ENCODE assay signal across 8 cellular contexts in the genomic region with DNA sequence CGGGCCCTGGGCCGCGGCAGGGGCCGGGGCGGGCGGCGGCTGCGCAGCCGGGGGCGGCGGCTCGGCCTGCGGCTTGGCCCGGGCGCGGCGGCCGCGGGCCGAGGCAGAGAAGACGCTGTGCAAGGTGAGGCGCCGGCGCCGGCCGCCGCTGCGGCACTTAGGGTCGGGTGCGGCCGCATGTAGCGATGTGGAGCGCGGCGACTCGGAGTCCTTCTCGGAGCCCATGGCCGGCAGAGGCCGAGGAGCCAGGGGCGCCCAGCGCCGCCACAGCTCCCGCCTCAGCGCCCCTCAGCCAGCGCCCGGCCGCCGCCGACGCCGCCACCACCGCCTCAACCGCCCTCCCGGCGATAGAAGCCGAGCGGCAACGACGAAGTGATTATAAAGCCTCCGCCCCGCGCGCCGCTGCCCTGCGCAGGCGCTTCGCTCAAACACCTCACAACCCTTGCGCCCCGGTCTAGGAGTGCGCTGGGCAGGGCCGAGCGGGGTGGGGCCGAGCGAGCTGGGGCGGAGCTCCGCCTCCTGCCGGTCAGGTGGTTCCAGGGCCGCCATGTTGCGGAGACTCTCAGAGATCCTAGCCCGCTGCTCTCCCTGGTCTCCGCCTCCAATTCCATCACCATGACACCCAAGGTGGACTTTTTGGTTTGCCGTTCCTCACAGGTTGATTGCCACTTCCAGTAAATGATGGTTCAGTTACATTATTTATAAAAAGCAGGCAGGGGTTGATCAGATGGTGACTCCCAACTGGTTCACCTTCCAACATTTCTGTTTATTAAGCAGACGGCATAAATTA. TPM values are rescaled to one million over a fixed set of nuclear protein-coding genes. Genes with fewer than 3 reads are reported as not detected.
DNase-seq lines count a peak whose midpoint lies in the region; TF ChIP-seq lines count a peak whose summit lies in the region.

RNF19B (minus strand) TSS at position 349 of the 790 bp plus-strand sequence; CDS start at position 225, 124 bp downstream.

- no peaks in the 10 kb centered on the region for H3K27me3 ChIP-seq in suprapubic skin

- peak within 1 kb of the TSS; percentile 88 for H3K27ac Mint-ChIP-seq in activated naive CD4-positive, alpha-beta T cell treated with anti-CD3 and anti-CD28 coated beads, Interleukin-2, amount 10 ng/mL, durations not matched to agents 7 days and 5 days

- CTCF ChIA-PET in activated naive CD4-positive, alpha-beta T cell treated with anti-CD3 and anti-CD28 coated beads, Interleukin-2, amount 10 ng/mL, durations not matched to agents 7 days and 5 days (lab: Charles Lee), result interaction anchor here (1.3 to 2.1 kb wide), 2 partner anchors 42 to 90 kb away, joined by 4 to 7 read pairs; no protein-coding TSS in a partner anchor

- 3% methylated on average over 34 of the region's 83 CpGs for WGBS in suprapubic skin

- H3K9me3 ChIP-seq in SK-N-MC (ENCODE audit: low read depth, low read length), result no peaks in the 10 kb centered on the region
- no peaks in the 10 kb centered on the region for H3K9me3 ChIP-seq in suprapubic skin

- no peak for TF ChIP-seq EP300 in suprapubic skin (IDR thresholded peaks at IDR 0.05)

- H3K36me3 Mint-ChIP-seq in activated naive CD4-positive, alpha-beta T cell treated with anti-CD3 and anti-CD28 coated beads, Interleukin-2, amount 10 ng/mL, durations not matched to agents 7 days and 5 days, result no peaks in the 10 kb centered on the region

- H3K9me3 Mint-ChIP-seq in activated naive CD4-positive, alpha-beta T cell treated with anti-CD3 and anti-CD28 coated beads, Interleukin-2, amount 10 ng/mL, durations not matched to agents 7 days and 5 days, result no peaks in the 10 kb centered on the region

- H3K36me3 ChIP-seq in SK-N-MC (ENCODE audit: insufficient read depth, low read length), result no peaks in the 10 kb centered on the region
- no peaks in the 10 kb centered on the region for H3K36me3 ChIP-seq in suprapubic skin

- H3K4me1 Mint-ChIP-seq in activated naive CD4-positive, alpha-beta T cell treated with anti-CD3 and anti-CD28 coated beads, Interleukin-2, amount 10 ng/mL, durations not matched to agents 7 days and 5 days, result peaks cover 37% of the 10 kb centered on the region

- H3K4me3 ChIP-seq in HFF-Myc (replicated peaks; ENCODE audit: low read depth, low read length) (peak within 1 kb of the TSS; percentile 64), NB4 (ENCODE audit: low read depth, low read length) (peak within 1 kb of the TSS; percentile 66), SK-N-MC (peak within 1 kb of the TSS; percentile 93), suprapubic skin (peak within 1 kb of the TSS; percentile 72)

- H3K27me3 Mint-ChIP-seq in activated naive CD4-positive, alpha-beta T cell treated with anti-CD3 and anti-CD28 coated beads, Interleukin-2, amount 10 ng/mL, durations not matched to agents 7 days and 5 days, result peaks cover 18% of the 10 kb centered on the region

- peak within 1 kb of the TSS; percentile 86 for H3K4me3 Mint-ChIP-seq in activated naive CD4-positive, alpha-beta T cell treated with anti-CD3 and anti-CD28 coated beads, Interleukin-2, amount 10 ng/mL, durations not matched to agents 7 days and 5 days

- TF ChIP-seq POLR2A in NB4 (IDR thresholded peaks at IDR 0.05; ENCODE audit: extremely low read depth, insufficient read length), result peak; percentile 97
- TF ChIP-seq POLR2A in suprapubic skin (IDR thresholded peaks at IDR 0.05), result peak; percentile 97 to 98

- DNase-seq in GM03348 (ENCODE audit: low spot score), result peak; percentile 98
- DNase-seq in HFF-Myc (ENCODE audit: extremely low read depth, low read depth), result peak; percentile 62
- DNase-seq in NB4 (ENCODE audit: low read depth), result peak; percentile 96
- DNase-seq in SK-N-MC (ENCODE audit: low read depth, low spot score), result peak; percentile 6
- peak; percentile 96 for DNase-seq in activated naive CD4-positive, alpha-beta T cell treated with anti-CD3 and anti-CD28 coated beads, Interleukin-2, amount 10 ng/mL, durations not matched to agents 7 days and 5 days
- peak; percentile 97 for DNase-seq in germinal center (ENCODE audit: low spot score)
- peak; percentile 40 to 97 (median 91) for DNase-seq in nucleus accumbens (lab: John Stamatoyannopoulos, UW)
- peak; percentile 96 for DNase-seq in suprapubic skin (ENCODE audit: low spot score in 2 of 2)

- peak within 1 kb of the TSS; percentile 29 for H3K9ac ChIP-seq in SK-N-MC (ENCODE audit: insufficient read length)

- peaks cover 37% of the 10 kb centered on the region for H3K4me1 ChIP-seq in suprapubic skin

- no peak for TF ChIP-seq CTCF in HFF-Myc (IDR thresholded peaks at IDR 0.05; ENCODE audit: low read depth, low read length, missing control alignments)
- no peak for TF ChIP-seq CTCF in NB4 (IDR thresholded peaks at IDR 0.05; ENCODE audit: low read depth, low read length)
- peak in 1 of 2 donors; percentile 13 for TF ChIP-seq CTCF in suprapubic skin (IDR thresholded peaks at IDR 0.05)

- H3K27ac ChIP-seq in SK-N-MC (no peak within 1 kb of the TSS), suprapubic skin (peak within 1 kb of the TSS; percentile 98)

RNA-seq across cellular contexts. Expression of gene RNF19B, which starts in this region (rescaled TPM):
- total RNA-seq in suprapubic skin, result 10 to 100 TPM; 33.1 to 55.5 (median 43.0) TPM

Comparison
In these comparisons a context has a peak if more than half of its experiments do, and no peak if none do; other contexts are left out.
1. DNase-seq: peak in every context shown above with its lines; median percentile 98 in GM03348; 97 in germinal center; 96 in NB4; 96 in activated naive CD4-positive, alpha-beta T cell treated with anti-CD3 and anti-CD28 coated beads, Interleukin-2, amount 10 ng/mL, durations not matched to agents 7 days and 5 days; 96 in suprapubic skin; 91 in nucleus accumbens; 62 in HFF-Myc; 6 in SK-N-MC.